1 cellular context compared by ENCODE assay signal in genomic region chr16:75593825-75594820, GRCh38.
A peak's percentile ranks its signal among the peaks of the same experiment; 100 is the strongest.
TF ChIP-seq lines count a peak whose summit lies in the region.

No MANE protein-coding gene starts in this region.

TF ChIP-seq in HepG2, 621 proteins besides CTCF, POLR2A, EP300 and RAD21 (continued from another document):
- TF ChIP-seq ZNF710 (CRISPR knock-in tag; IDR thresholded peaks at IDR 0.05; ENCODE audit: borderline replicate concordance): peak; percentile 94
- TF ChIP-seq KDM5B (CRISPR knock-in tag; IDR thresholded peaks at IDR 0.05; ENCODE audit: borderline replicate concordance): peak; percentile 22; the same call in 1 of the 2 replicates
- TF ChIP-seq ZBTB37 (CRISPR knock-in tag; IDR thresholded peaks at IDR 0.05): no peak
- no peak for TF ChIP-seq HOXA5 (CRISPR knock-in tag; IDR thresholded peaks at IDR 0.05)
- no peak for TF ChIP-seq SOX6 (IDR thresholded peaks at IDR 0.05)
- TF ChIP-seq SOX6 (CRISPR knock-in tag; IDR thresholded peaks at IDR 0.05): peak; percentile 54
- no peak for TF ChIP-seq ZNF784 (CRISPR knock-in tag; IDR thresholded peaks at IDR 0.05; ENCODE audit: borderline replicate concordance)
- TF ChIP-seq ZNF816 (CRISPR knock-in tag; IDR thresholded peaks at IDR 0.05; ENCODE audit: borderline replicate concordance): no peak
- peak; percentile 80 for TF ChIP-seq ASH2L (IDR thresholded peaks at IDR 0.05; ENCODE audit: insufficient read length, low read depth, low read length)
- no peak for TF ChIP-seq ZNF337 (CRISPR knock-in tag; IDR thresholded peaks at IDR 0.05; ENCODE audit: borderline replicate concordance, low read depth)
- no peak for TF ChIP-seq NCOA1 (CRISPR knock-in tag; IDR thresholded peaks at IDR 0.05)
- TF ChIP-seq ZNF513 (CRISPR knock-in tag; conservative IDR thresholded peaks at IDR 0.05): no peak
- no peak for TF ChIP-seq TEAD3 (CRISPR knock-in tag; optimal IDR thresholded peaks at IDR 0.05; ENCODE audit: borderline replicate concordance)
- TF ChIP-seq TBL1XR1 (IDR thresholded peaks at IDR 0.05; ENCODE audit: borderline replicate concordance, low read length, partially characterized antibody): peak; percentile 64
- no peak; the same call in 1 of the 2 replicates for TF ChIP-seq KDM5A (IDR thresholded peaks at IDR 0.05; ENCODE audit: borderline replicate concordance, low read length)
- TF ChIP-seq SP5 (CRISPR knock-in tag; IDR thresholded peaks at IDR 0.05; ENCODE audit: borderline replicate concordance, low read depth): peak; percentile 39; the same call in 1 of the 2 replicates
- no peak for TF ChIP-seq RBM22 (optimal IDR thresholded peaks at IDR 0.05; ENCODE audit: low read length)
- TF ChIP-seq ZBTB1 (CRISPR knock-in tag; IDR thresholded peaks at IDR 0.05; ENCODE audit: borderline replicate concordance): no peak
- TF ChIP-seq ZNF615 (CRISPR knock-in tag; IDR thresholded peaks at IDR 0.05; ENCODE audit: borderline replicate concordance): no peak
- TF ChIP-seq HNF4A (CRISPR knock-in tag; IDR thresholded peaks at IDR 0.05): peak; percentile 61
- no peak for TF ChIP-seq SP140L (CRISPR knock-in tag; IDR thresholded peaks at IDR 0.05; ENCODE audit: borderline replicate concordance)
- TF ChIP-seq KLF16 (CRISPR knock-in tag; IDR thresholded peaks at IDR 0.05): 0 out of 4 replicates have a peak, but pooled peaks of 1 of the 2 experiments have one; percentile 13
- TF ChIP-seq ARID5B (CRISPR knock-in tag; IDR thresholded peaks at IDR 0.05): peak; percentile 40; the same call in 1 of the 2 replicates
- TF ChIP-seq SRY (CRISPR knock-in tag; IDR thresholded peaks at IDR 0.05): no peak
- TF ChIP-seq NCOA2 (CRISPR knock-in tag; IDR thresholded peaks at IDR 0.05): no peak
- no peak for TF ChIP-seq MATR3 (CRISPR knock-in tag; IDR thresholded peaks at IDR 0.05)
- TF ChIP-seq ZNF572 (CRISPR knock-in tag; IDR thresholded peaks at IDR 0.05): no peak
- 0 out of 2 replicates have a peak, but pooled peaks have one; percentile 39 for TF ChIP-seq ZNF619 (CRISPR knock-in tag; IDR thresholded peaks at IDR 0.05)
- TF ChIP-seq NFE2 (CRISPR knock-in tag; IDR thresholded peaks at IDR 0.05): peak; percentile 77
- no peak for TF ChIP-seq ZNF136 (CRISPR knock-in tag; IDR thresholded peaks at IDR 0.05; ENCODE audit: low read depth)
- peak; percentile 69 for TF ChIP-seq FOSL1 (CRISPR knock-in tag; IDR thresholded peaks at IDR 0.05; ENCODE audit: borderline replicate concordance)
- TF ChIP-seq ZNF230 (CRISPR knock-in tag; IDR thresholded peaks at IDR 0.05): no peak
- no peak for TF ChIP-seq ZBTB39 (CRISPR knock-in tag; IDR thresholded peaks at IDR 0.05)
- no peak for TF ChIP-seq MAFG (CRISPR knock-in tag; IDR thresholded peaks at IDR 0.05)
- TF ChIP-seq EEA1 (CRISPR knock-in tag; IDR thresholded peaks at IDR 0.05; ENCODE audit: borderline replicate concordance): no peak
- TF ChIP-seq ZNF788 (CRISPR knock-in tag; IDR thresholded peaks at IDR 0.05; ENCODE audit: borderline replicate concordance): peak; percentile 48; the same call in 1 of the 2 replicates
- TF ChIP-seq CREB3 (CRISPR knock-in tag; IDR thresholded peaks at IDR 0.05): no peak
- TF ChIP-seq ZNF839 (CRISPR knock-in tag; IDR thresholded peaks at IDR 0.05; ENCODE audit: borderline replicate concordance): 0 out of 2 replicates have a peak, but pooled peaks have one; percentile 54
- TF ChIP-seq TFDP1 (CRISPR knock-in tag; IDR thresholded peaks at IDR 0.05; ENCODE audit: borderline replicate concordance): 0 out of 2 replicates have a peak, but pooled peaks have one; percentile 20
- no peak for TF ChIP-seq IKZF1 (IDR thresholded peaks at IDR 0.05)
- TF ChIP-seq ARNT2 (CRISPR knock-in tag; IDR thresholded peaks at IDR 0.05; ENCODE audit: low read depth): no peak
- TF ChIP-seq SKI (IDR thresholded peaks at IDR 0.05; ENCODE audit: partially characterized antibody): peak; percentile 48
- TF ChIP-seq SKIL (CRISPR knock-in tag; IDR thresholded peaks at IDR 0.05; ENCODE audit: borderline replicate concordance): 0 out of 2 replicates have a peak, but pooled peaks have one; percentile 17
- no peak for TF ChIP-seq MAX (IDR thresholded peaks at IDR 0.05)
- TF ChIP-seq IRX3 (CRISPR knock-in tag; IDR thresholded peaks at IDR 0.05; ENCODE audit: borderline replicate concordance, low read depth): no peak
- TF ChIP-seq ZMYM3 (CRISPR knock-in tag; IDR thresholded peaks at IDR 0.05): no peak; the same call in 1 of the 2 replicates
- TF ChIP-seq ATF3 (CRISPR knock-in tag; IDR thresholded peaks at IDR 0.05): 0 out of 2 replicates have a peak, but pooled peaks have one; percentile 16
- no peak for TF ChIP-seq RORA (CRISPR knock-in tag; IDR thresholded peaks at IDR 0.05)
- TF ChIP-seq ZBTB7B (CRISPR knock-in tag; IDR thresholded peaks at IDR 0.05): peak; percentile 80; the same call in 1 of the 2 replicates
- no peak for TF ChIP-seq KAT2B (IDR thresholded peaks at IDR 0.05; ENCODE audit: borderline replicate concordance, low read depth, low read length)
- no peak for TF ChIP-seq ZSCAN9 (CRISPR knock-in tag; IDR thresholded peaks at IDR 0.05; ENCODE audit: borderline replicate concordance)
